14 cellular contexts compared by ENCODE assay signal in the genomic region with DNA sequence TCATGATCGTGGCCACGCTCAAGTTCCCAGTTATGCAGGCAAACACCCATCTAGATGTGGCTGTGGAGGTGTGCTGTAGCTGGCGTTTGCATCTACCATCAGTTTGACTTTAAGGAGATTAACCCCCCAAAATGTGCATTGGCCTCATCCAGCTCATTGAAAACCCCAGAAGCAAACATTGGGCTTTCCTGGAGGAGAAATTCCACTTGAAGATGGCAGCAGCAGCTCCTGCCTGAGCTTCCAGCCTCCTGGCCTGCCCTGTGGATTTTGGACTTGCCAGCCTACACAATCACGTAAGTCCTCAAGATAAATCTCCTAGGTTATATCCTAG. TPM values are rescaled to one million over a fixed set of nuclear protein-coding genes. Genes with fewer than 3 reads are reported as not detected.
DNase-seq lines count a peak whose midpoint lies in the region; ATAC-seq, FAIRE-seq and TF ChIP-seq lines count a peak whose summit lies in the region.
"Had no signal": no experiment of that assay in that cellular context is flagged by ENCODE, and none has a peak within 500 bp of the region (broad histone marks: within the 10 kb centered on the region; RNA-seq: fewer than 3 reads in every experiment).

No MANE protein-coding gene starts in this region.

- intact Hi-C loops in HepG2 (cut with micrococcal nuclease; ENCODE audit: unreplicated experiment) (no loop called here), right lobe of liver (cut with DNase I) (no loop called here), K562 (cut with micrococcal nuclease) (no loop called here), posterior vena cava (cut with DNase I) (no loop called here), aorta (cut with DNase I) (no loop called here)

- no peak for TF ChIP-seq CTCF in HepG2 (CRISPR knock-in tag; IDR thresholded peaks at IDR 0.05)
- TF ChIP-seq CTCF in right lobe of liver (IDR thresholded peaks at IDR 0.05) = no peak
- no peak for TF ChIP-seq CTCF in K562 (IDR thresholded peaks at IDR 0.05 in 2 of 3, conservative IDR thresholded peaks at IDR 0.05 in 1 of 3; ENCODE audit: insufficient read depth in 2 of 3, low read depth in 1 of 3, low read length in 3 of 3)

- H3K9me3 ChIP-seq in HepG2 (ENCODE audit: low read length) (peaks cover 16% of the 10 kb centered on the region; the same call in 1 of the 2 replicates), right lobe of liver (no peaks in the 10 kb centered on the region), K562 (replicated peaks; ENCODE audit: control insufficient read depth, insufficient read depth, low read depth, low read length) (no peaks in the 10 kb centered on the region; the same call in 1 of the 2 replicates), aorta (ENCODE audit: control insufficient read depth, low read length) (peaks cover 4% of the 10 kb centered on the region)

- H3K27me3 ChIP-seq in HepG2 (ENCODE audit: control insufficient read depth in 1 of 2, insufficient read depth in 2 of 2, low read length in 2 of 2) (no peaks in the 10 kb centered on the region), right lobe of liver (no peaks in the 10 kb centered on the region), K562 (ENCODE audit: control insufficient read depth in 2 of 2, insufficient read depth in 2 of 2, low read length in 2 of 2) (no peaks in the 10 kb centered on the region), aorta (ENCODE audit: control insufficient read depth in 1 of 2, insufficient read depth in 2 of 2, low read length in 1 of 2) (no peaks in the 10 kb centered on the region)
- H3K27me3 ChIP-seq: BLaER1 treated with 17β-estradiol and CSF1 and Interleukin-3, amounts not matched to agents 10 nM and 100 nM had no signal

- BruUV-seq in HepG2 (replicated peaks; lab: Mats Ljungman, UMichigan) = no TSS peak
- BruUV-seq in K562 (replicated peaks; lab: Mats Ljungman, UMichigan) = no TSS peak

- DNase-seq in HepG2 (ENCODE audit: low spot score) = no peak
- DNase-seq in right lobe of liver = no peak
- DNase-seq in K562 (ENCODE audit: extremely low read depth in 1 of 4, low spot score in 3 of 4) = no peak
- DNase-seq in posterior vena cava (ENCODE audit: low spot score) = peak; percentile 5
- peak; percentile 18 to 20 for DNase-seq in aorta
- no peak for DNase-seq in A172 (ENCODE audit: low spot score)
- no peak for DNase-seq in AG08396 (ENCODE audit: low spot score)
- no peak for DNase-seq in NCI-H146 (lab: John Stamatoyannopoulos, UW)
- DNase-seq: CD4-positive, CD25-positive, alpha-beta regulatory T cell; DMS53; GF-D8; H7 had no signal

- H3K4me2 ChIP-seq in HepG2 (ENCODE audit: low read depth, low read length) = no peak overlapping the region
- no peak overlapping the region for H3K4me2 ChIP-seq in K562 (ENCODE audit: insufficient read depth, low read length)
- H3K4me2 ChIP-seq: BLaER1 treated with 17β-estradiol and CSF1 and Interleukin-3, amounts not matched to agents 10 nM and 100 nM; GM23338 had no signal

- H3K36me3 ChIP-seq in HepG2 (replicated peaks in 1 of 2; ENCODE audit: control insufficient read depth in 1 of 2, insufficient read depth in 2 of 2, low read length in 2 of 2) (peaks cover 4 to 5% of the 10 kb centered on the region in 2 experiments; a peak in 3 of 5 replicates), right lobe of liver (peaks cover 0 to 1% (median 0%) of the 10 kb centered on the region in 4 donors), K562 (ENCODE audit: control insufficient read depth, insufficient read depth, low read length) (peaks cover 11% of the 10 kb centered on the region; the same call in 2 of the 3 replicates), aorta (ENCODE audit: control insufficient read depth in 1 of 2, insufficient read depth in 2 of 2, low read length in 1 of 2) (peaks cover 4 to 10% of the 10 kb centered on the region in 2 donors)

- POLR2A ChIA-PET in HepG2 (lab: Yijun Ruan, JAX) (no interaction called here), K562 (lab: Yijun Ruan, JAX) (no interaction called here)

- no peak overlapping the region for H3K9ac ChIP-seq in HepG2 (ENCODE audit: insufficient read depth, low read depth, low read length)
- no peak overlapping the region for H3K9ac ChIP-seq in K562 (ENCODE audit: insufficient read depth in 1 of 2, low read depth in 2 of 2, low read length in 2 of 2)
- H3K9ac ChIP-seq: BLaER1 treated with 17β-estradiol and CSF1 and Interleukin-3, amounts not matched to agents 10 nM and 100 nM had no signal

- no peak for ATAC-seq in HepG2
- no peak for ATAC-seq in right lobe of liver
- ATAC-seq in K562 = no peak
- no peak for ATAC-seq in aorta (ENCODE audit: low FRiP score)
- ATAC-seq: GM23338 had no signal

- TF ChIP-seq EP300 in HepG2 (IDR thresholded peaks at IDR 0.05; ENCODE audit: low read depth in 2 of 2, low read length in 2 of 2) = no peak
- no peak for TF ChIP-seq EP300 in HepG2 (CRISPR knock-in tag; IDR thresholded peaks at IDR 0.05; ENCODE audit: borderline replicate concordance)
- TF ChIP-seq EP300 in K562 (IDR thresholded peaks at IDR 0.05; ENCODE audit: low read length) = no peak

- no peak overlapping the region for H2AFZ ChIP-seq in HepG2 (ENCODE audit: low read length)
- no peak overlapping the region for H2AFZ ChIP-seq in K562 (ENCODE audit: low read depth, low read length)
- H2AFZ ChIP-seq: GM23338 had no signal

- CTCF ChIA-PET in HepG2 (lab: Yijun Ruan, JAX; ENCODE audit: low intra/inter-chr PET ratio, low total read pairs) = no interaction called here
- CTCF ChIA-PET in K562 (lab: Yijun Ruan, JAX; ENCODE audit: low intra/inter-chr PET ratio) = no interaction called here

- H3K4me1 ChIP-seq in HepG2 (ENCODE audit: insufficient read depth, low read length) = peaks cover 12% of the 10 kb centered on the region
- H3K4me1 ChIP-seq in right lobe of liver = no peaks in the 10 kb centered on the region
- peaks cover 0 to 9% of the 10 kb centered on the region in 2 experiments; a peak in 2 of 5 replicates for H3K4me1 ChIP-seq in K562 (replicated peaks in 1 of 2; ENCODE audit: control insufficient read depth in 2 of 2, insufficient read depth in 2 of 2, low read length in 2 of 2)
- no peaks in the 10 kb centered on the region for H3K4me1 ChIP-seq in aorta (ENCODE audit: control insufficient read depth in 1 of 2, insufficient read depth in 2 of 2, low read length in 2 of 2)

- TF ChIP-seq RAD21 in HepG2 (CRISPR knock-in tag; IDR thresholded peaks at IDR 0.05) = no peak
- TF ChIP-seq RAD21 in K562 (CRISPR knock-in tag; conservative IDR thresholded peaks at IDR 0.05 in 1 of 2, IDR thresholded peaks at IDR 0.05 in 1 of 2) = no peak

- H3K9me1 ChIP-seq in K562 (ENCODE audit: control insufficient read depth, insufficient read depth, low read length) = no peaks in the 10 kb centered on the region

- H3K4me3 ChIP-seq in HepG2 (replicated peaks in 1 of 3; ENCODE audit: insufficient read depth in 1 of 3, low read depth in 2 of 3, low read length in 3 of 3) = no peak overlapping the region
- no peak overlapping the region for H3K4me3 ChIP-seq in right lobe of liver
- no peak overlapping the region for H3K4me3 ChIP-seq in K562
- H3K4me3 ChIP-seq in aorta (ENCODE audit: low read length in 2 of 2) = no peak overlapping the region
- H3K4me3 ChIP-seq: GM23338 had no signal

- in situ Hi-C loops in HepG2 (cut with HindIII; ENCODE audit: extremely low pct_ligation_motif_present, low pct_unique_long_range_greater_than_20kb) (no loop called here), K562 (cut with MboI) (no loop called here)

- FAIRE-seq in HepG2 (lab: Jason Lieb, UNC) = no peak
- no peak for FAIRE-seq in K562 (lab: Jason Lieb, UNC)

- no peaks in the 10 kb centered on the region for H3K79me2 ChIP-seq in HepG2 (ENCODE audit: insufficient read depth, low read length)
- no peaks in the 10 kb centered on the region for H3K79me2 ChIP-seq in K562 (ENCODE audit: control insufficient read depth, insufficient read depth, low read length)

- H3K27ac ChIP-seq in HepG2 (ENCODE audit: extremely low read length, insufficient read depth, low read length) (no peak overlapping the region), right lobe of liver (no peak overlapping the region), K562 (ENCODE audit: extremely low read depth, low read depth, low read length) (no peak overlapping the region), aorta (ENCODE audit: low read depth in 1 of 2, low read length in 2 of 2) (no peak overlapping the region)
- H3K27ac ChIP-seq: BLaER1 treated with 17β-estradiol and CSF1 and Interleukin-3, amounts not matched to agents 10 nM and 100 nM had no signal

- H4K20me1 ChIP-seq in HepG2 (ENCODE audit: insufficient read depth, low read length) (peaks cover under 1% of the 10 kb centered on the region; the same call in 1 of the 2 replicates), K562 (replicated peaks; ENCODE audit: control insufficient read depth, insufficient read depth, low read length) (no peaks in the 10 kb centered on the region)

- WGBS in HepG2 (ENCODE audit: low lambda C conversion rate) = 91% methylated on average over 4 of the region's 4 CpGs
- no CpG with 5 or more reads among the region's 4 CpGs for WGBS in right lobe of liver (ENCODE audit: insufficient coverage, low coverage, low lambda C conversion rate, missing lambda C conversion rate)
- WGBS in K562 (ENCODE audit: insufficient coverage, low coverage, missing lambda C conversion rate) = 71% methylated on average over 4 of the region's 4 CpGs
- 97 to 98% methylated on average over 4 of the region's 4 CpGs for WGBS in aorta, 2 donors

- no peak for TF ChIP-seq POLR2A in HepG2 (IDR thresholded peaks at IDR 0.05; ENCODE audit: insufficient read depth in 1 of 2, low read depth in 2 of 2, low read length in 2 of 2)
- no peak for TF ChIP-seq POLR2A in right lobe of liver (IDR thresholded peaks at IDR 0.05)
- TF ChIP-seq POLR2A in K562 (conservative IDR thresholded peaks at IDR 0.05) = no peak

RNA-seq across cellular contexts. Expression of a gene that starts 30.2 kb away (rescaled TPM):
- total RNA-seq in HepG2 (2016; rRNA removed; fragmentation: Illumina TruSeq; extraction: Trizol) (138 and 149 TPM in 2 replicates), right lobe of liver (10 to 100 TPM; 44.3 to 87.8 (median 57.0) TPM), K562 (2014; rRNA removed) (150 and 196 TPM in 2 replicates), K562 (2014; rRNA removed; fragmentation: Illumina TruSeq; extraction: Trizol) (43.0 and 58.7 TPM in 2 replicates), K562 (2015; rRNA removed; fragmentation: Illumina TruSeq; extraction: Trizol) (177 and 181 TPM in 2 replicates), K562 (2021) (318 and 330 TPM in 2 replicates), posterior vena cava (100 to 1,000 TPM; 204 to 218 TPM), aorta (100 to 1,000 TPM; 207 to 212 TPM)
- total RNA-seq in HepG2 (2016; cell fraction: cytosol; rRNA removed; fragmentation: Illumina TruSeq; extraction: Trizol; ENCODE audit: low read depth) = 172 and 192 TPM in 2 replicates
- total RNA-seq in HepG2 (2016; cell fraction: insoluble cytoplasmic fraction; rRNA removed; fragmentation: Illumina TruSeq; extraction: Trizol) = 133 and 147 TPM in 2 replicates
- total RNA-seq in HepG2 (2016; cell fraction: membrane; rRNA removed; fragmentation: Illumina TruSeq; extraction: Trizol) = 398 and 417 TPM in 2 replicates
- total RNA-seq in HepG2 (2016; cell fraction: nucleus; rRNA removed; fragmentation: Illumina TruSeq; extraction: Trizol) = 70.1 and 77.0 TPM in 2 replicates
- polyA plus RNA-seq in HepG2 (2011; rRNA removed) (581 and 646 TPM in 2 replicates), K562 (2011; rRNA removed) (129 and 261 TPM in 2 replicates), K562 (2014; fragmentation: Illumina TruSeq; extraction: Trizol) (118 and 276 TPM in 2 replicates), K562 (2014; fragmentation: Nextera tagmentation; extraction: Ambion mirVana) (10 to 100 TPM; 24.6 to 39.3 TPM), K562 (2014; rRNA removed) (260 and 272 TPM in 2 replicates), aorta (100 to 1,000 TPM; 316 to 348 TPM)
- polyA plus RNA-seq in HepG2 (2011; cell fraction: cytosol; rRNA removed) = 843 and 1,123 TPM in 2 replicates
- 370 and 374 TPM in 2 replicates for polyA plus RNA-seq in HepG2 (2011; cell fraction: nucleus; rRNA removed)
- polyA plus RNA-seq in HepG2 (2012) = 420 and 577 TPM in 2 replicates
- polyA plus RNA-seq in HepG2 (2016; cell fraction: cytosol; fragmentation: Illumina TruSeq; extraction: Trizol; ENCODE audit: low read depth) = 585 and 646 TPM in 2 replicates
- polyA plus RNA-seq in HepG2 (2016; cell fraction: insoluble cytoplasmic fraction; fragmentation: Illumina TruSeq; extraction: Trizol; ENCODE audit: low read depth) = 347 and 418 TPM in 2 replicates
- 997 and 1,138 TPM in 2 replicates for polyA plus RNA-seq in HepG2 (2016; cell fraction: membrane; fragmentation: Illumina TruSeq; extraction: Trizol; ENCODE audit: low read depth)
- 257 and 286 TPM in 2 replicates for polyA plus RNA-seq in HepG2 (2016; cell fraction: nucleus; fragmentation: Illumina TruSeq; extraction: Trizol; ENCODE audit: insufficient read depth, low read depth)
- polyA minus RNA-seq in HepG2 (2011; rRNA and poly(A)+ RNA removed; ENCODE audit: low replicate concordance) = 353 and 783 TPM in 2 replicates
- polyA minus RNA-seq in HepG2 (2011; cell fraction: cytosol; rRNA and poly(A)+ RNA removed) = 413 and 414 TPM in 2 replicates
- polyA minus RNA-seq in HepG2 (2011; cell fraction: nucleus; rRNA and poly(A)+ RNA removed) = 151 and 162 TPM in 2 replicates
- 32.2 and 125 TPM in 2 replicates for total RNA-seq in K562 (2011; cell fraction: chromatin; rRNA removed; ENCODE audit: low replicate concordance)
- 167 and 186 TPM in 2 replicates for total RNA-seq in K562 (2011; cell fraction: nucleolus; rRNA removed)
- 94.8 and 148 TPM in 2 replicates for total RNA-seq in K562 (2011; cell fraction: nucleoplasm; rRNA removed)
- 445 and 542 TPM in 2 replicates for polyA plus RNA-seq in K562 (2011; cell fraction: cytosol; rRNA removed)
- 114 and 138 TPM in 2 replicates for polyA plus RNA-seq in K562 (2011; cell fraction: nucleus; rRNA removed)
- polyA plus RNA-seq in K562 (2012) = 340 and 778 TPM in 2 replicates
- polyA minus RNA-seq in K562 (2011; rRNA and poly(A)+ RNA removed) = 84.2 and 86.4 TPM in 2 replicates
- 213 and 368 TPM in 2 replicates for polyA minus RNA-seq in K562 (2011; cell fraction: cytosol; rRNA and poly(A)+ RNA removed)
- polyA minus RNA-seq in K562 (2011; cell fraction: nucleus; rRNA and poly(A)+ RNA removed) = 69.5 and 102 TPM in 2 replicates
- 121 and 163 TPM in 2 replicates for total RNA-seq in A172 (2014; rRNA removed; shearing (Covaris generic))

RNA-seq across cellular contexts. Expression of a gene that starts 30.6 kb away (rescaled TPM):
- total RNA-seq in HepG2 (2016; rRNA removed; fragmentation: Illumina TruSeq; extraction: Trizol) (5.6 and 6.3 TPM in 2 replicates), right lobe of liver (10 to 100 TPM; 12.5 to 27.3 (median 18.6) TPM), K562 (2014; rRNA removed) (11.8 and 12.2 TPM in 2 replicates), K562 (2014; rRNA removed; fragmentation: Illumina TruSeq; extraction: Trizol) (3.9 and 4.4 TPM in 2 replicates), K562 (2015; rRNA removed; fragmentation: Illumina TruSeq; extraction: Trizol) (7.1 and 8.2 TPM in 2 replicates), K562 (2021) (18.0 and 20.6 TPM in 2 replicates), posterior vena cava (10 to 100 TPM; 28.2 to 29.7 TPM), aorta (10 to 100 TPM; 31.3 to 32.3 TPM)
- 1.3 and 1.9 TPM in 2 replicates for total RNA-seq in HepG2 (2016; cell fraction: cytosol; rRNA removed; fragmentation: Illumina TruSeq; extraction: Trizol; ENCODE audit: low read depth)
- 5.5 and 6.1 TPM in 2 replicates for total RNA-seq in HepG2 (2016; cell fraction: insoluble cytoplasmic fraction; rRNA removed; fragmentation: Illumina TruSeq; extraction: Trizol)
- total RNA-seq in HepG2 (2016; cell fraction: membrane; rRNA removed; fragmentation: Illumina TruSeq; extraction: Trizol) = 2.5 and 2.6 TPM in 2 replicates
- 4.9 and 6.4 TPM in 2 replicates for total RNA-seq in HepG2 (2016; cell fraction: nucleus; rRNA removed; fragmentation: Illumina TruSeq; extraction: Trizol)
- polyA plus RNA-seq in HepG2 (2011; rRNA removed) (16.3 and 16.4 TPM in 2 replicates), K562 (2011; rRNA removed) (7.8 and 13.9 TPM in 2 replicates), K562 (2014; fragmentation: Illumina TruSeq; extraction: Trizol) (7.6 and 11.9 TPM in 2 replicates), K562 (2014; fragmentation: Nextera tagmentation; extraction: Ambion mirVana) (1 to 10 TPM in 1 of 2 experiments, under 1 TPM in 1; 0.56 to 1.2 TPM), K562 (2014; rRNA removed) (17.1 and 20.3 TPM in 2 replicates), aorta (10 to 100 TPM; 26.7 to 56.1 TPM)
- 10.6 and 17.6 TPM in 2 replicates for polyA plus RNA-seq in HepG2 (2011; cell fraction: cytosol; rRNA removed)
- polyA plus RNA-seq in HepG2 (2011; cell fraction: nucleus; rRNA removed) = 20.1 and 27.5 TPM in 2 replicates
- polyA plus RNA-seq in HepG2 (2012) = 11.5 and 12.3 TPM in 2 replicates
- polyA plus RNA-seq in HepG2 (2016; cell fraction: cytosol; fragmentation: Illumina TruSeq; extraction: Trizol; ENCODE audit: low read depth) = 1.6 and 2.0 TPM in 2 replicates
- 10.7 and 11.3 TPM in 2 replicates for polyA plus RNA-seq in HepG2 (2016; cell fraction: insoluble cytoplasmic fraction; fragmentation: Illumina TruSeq; extraction: Trizol; ENCODE audit: low read depth)
- polyA plus RNA-seq in HepG2 (2016; cell fraction: membrane; fragmentation: Illumina TruSeq; extraction: Trizol; ENCODE audit: low read depth) = 2.3 and 2.4 TPM in 2 replicates
- polyA plus RNA-seq in HepG2 (2016; cell fraction: nucleus; fragmentation: Illumina TruSeq; extraction: Trizol; ENCODE audit: insufficient read depth, low read depth) = 11.5 and 12.7 TPM in 2 replicates
- 9.3 and 19.0 TPM in 2 replicates for polyA minus RNA-seq in HepG2 (2011; rRNA and poly(A)+ RNA removed; ENCODE audit: low replicate concordance)
- polyA minus RNA-seq in HepG2 (2011; cell fraction: cytosol; rRNA and poly(A)+ RNA removed) = 10.4 and 11.7 TPM in 2 replicates
- polyA minus RNA-seq in HepG2 (2011; cell fraction: nucleus; rRNA and poly(A)+ RNA removed) = 8.6 and 12.7 TPM in 2 replicates
- total RNA-seq in K562 (2011; cell fraction: chromatin; rRNA removed; ENCODE audit: low replicate concordance) = 21.1 and 30.0 TPM in 2 replicates
- 19.0 and 21.1 TPM in 2 replicates for total RNA-seq in K562 (2011; cell fraction: nucleolus; rRNA removed)
- total RNA-seq in K562 (2011; cell fraction: nucleoplasm; rRNA removed) = 16.6 and 25.3 TPM in 2 replicates
- polyA plus RNA-seq in K562 (2011; cell fraction: cytosol; rRNA removed) = 11.3 and 16.3 TPM in 2 replicates
- polyA plus RNA-seq in K562 (2011; cell fraction: nucleus; rRNA removed) = 15.2 and 17.1 TPM in 2 replicates
- polyA plus RNA-seq in K562 (2012) = 12.1 and 26.9 TPM in 2 replicates
- 5.0 and 5.6 TPM in 2 replicates for polyA minus RNA-seq in K562 (2011; rRNA and poly(A)+ RNA removed)
- 6.2 and 11.7 TPM in 2 replicates for polyA minus RNA-seq in K562 (2011; cell fraction: cytosol; rRNA and poly(A)+ RNA removed)
- 5.3 and 7.9 TPM in 2 replicates for polyA minus RNA-seq in K562 (2011; cell fraction: nucleus; rRNA and poly(A)+ RNA removed)
- 3.3 and 4.2 TPM in 2 replicates for total RNA-seq in A172 (2014; rRNA removed; shearing (Covaris generic))

Comparison
In these comparisons a context has a peak if more than half of its experiments do, and no peak if none do; other contexts are left out.
1. DNase-seq: peak in posterior vena cava (single experiment) and aorta (2 of 2); none in HepG2 (single experiment), right lobe of liver (0 of 3), K562 (0 of 4), A172 (single experiment), AG08396 (single experiment) and NCI-H146 (single experiment).